8 cellular contexts compared by ENCODE assay signal in the genomic region with DNA sequence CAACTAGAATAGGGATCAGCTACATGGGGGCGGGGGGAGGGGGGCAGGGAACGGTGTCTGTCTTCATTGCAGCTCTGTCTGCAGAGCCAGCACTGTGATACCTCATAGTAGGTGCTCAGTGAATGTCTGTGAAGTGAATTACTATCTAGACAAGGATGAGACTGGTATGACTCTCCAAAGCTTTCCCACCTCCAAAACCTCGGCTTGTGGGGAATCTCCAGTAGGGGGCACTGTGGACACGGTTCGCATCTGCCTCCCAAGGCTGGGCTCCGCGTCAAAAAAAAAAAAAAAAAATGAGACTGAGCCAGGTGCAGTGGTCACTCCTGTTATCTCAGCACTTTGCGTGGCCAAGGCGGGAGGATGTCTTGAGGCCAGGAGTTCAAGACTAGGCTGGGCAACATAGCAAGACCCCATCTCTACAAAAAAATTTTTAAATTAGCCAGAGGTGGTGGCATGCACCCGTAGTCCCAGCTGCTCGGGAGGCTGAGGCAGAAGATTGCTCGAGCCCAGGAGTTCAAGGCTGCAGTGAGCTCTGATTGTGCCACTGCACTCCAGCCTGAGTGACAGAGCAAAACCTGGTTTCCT. TPM values are rescaled to one million over a fixed set of nuclear protein-coding genes. Genes with fewer than 3 reads are reported as not detected.
A peak's percentile ranks its signal among the peaks of the same experiment; 100 is the strongest.
DNase-seq lines count a peak whose midpoint lies in the region; ATAC-seq, FAIRE-seq and TF ChIP-seq lines count a peak whose summit lies in the region.

No MANE protein-coding gene starts in this region.

- POLR2A ChIA-PET in endothelial cell of umbilical vein (lab: Charles Lee), result interaction anchor here (0.6 to 3.7 kb wide), 10 partner anchors 9 to 207 kb away, joined by 3 to 26 read pairs (median 5); partner anchors contain the start of genes FIS1, SERPINE1 and TRIM56

- H3K27me3 Mint-ChIP-seq in nephron progenitor cell (ENCODE audit: low read depth, poor library complexity), result peaks cover 3% of the 10 kb centered on the region

- H3K4me2 ChIP-seq in endothelial cell of umbilical vein (ENCODE audit: insufficient read depth, low read length), result no peak overlapping the region

- peaks cover 2% of the 10 kb centered on the region; the same call in 1 of the 2 replicates for H3K9me3 ChIP-seq in SJCRH30 (replicated peaks)
- no peaks in the 10 kb centered on the region for H3K9me3 ChIP-seq in endothelial cell of umbilical vein (replicated peaks; ENCODE audit: control insufficient read depth, insufficient read depth, low read length)

- peak overlapping the region; percentile 32 for H3K9ac ChIP-seq in endothelial cell of umbilical vein (replicated peaks; ENCODE audit: extremely low read depth, insufficient read depth, low read length)

- H2AFZ ChIP-seq in ACC112 (ENCODE audit: low read length, unreplicated experiment) (no peak overlapping the region), endothelial cell of umbilical vein (ENCODE audit: low read depth, low read length) (no peak overlapping the region)

- peaks cover 7% of the 10 kb centered on the region for H3K4me1 Mint-ChIP-seq in nephron progenitor cell

- H3K4me1 ChIP-seq in ACC112 (ENCODE audit: control insufficient read depth, insufficient read depth, low read length, unreplicated experiment), result peaks cover 37% of the 10 kb centered on the region
- peaks cover 7% of the 10 kb centered on the region for H3K4me1 ChIP-seq in SJCRH30
- peaks cover 24% of the 10 kb centered on the region for H3K4me1 ChIP-seq in endothelial cell of umbilical vein (ENCODE audit: control insufficient read depth, extremely low read depth, insufficient read depth, low read length)

- H3K9me3 Mint-ChIP-seq in nephron progenitor cell, result peaks cover 16% of the 10 kb centered on the region

- CTCF ChIA-PET in endothelial cell of umbilical vein (lab: Charles Lee), result interaction anchor here (0.6 to 2.8 kb wide), 21 partner anchors 9 to 188 kb away, joined by 3 to 41 read pairs (median 8); partner anchors contain the start of genes SERPINE1, TRIM56 and VGF

- no peaks in the 10 kb centered on the region for H4K20me1 ChIP-seq in endothelial cell of umbilical vein (replicated peaks; ENCODE audit: control insufficient read depth, extremely low read depth, insufficient read depth, low read length)

- H3K27me3 ChIP-seq in ACC112 (ENCODE audit: insufficient read depth, low read length) (no peaks in the 10 kb centered on the region), SJCRH30 (no peaks in the 10 kb centered on the region), endothelial cell of umbilical vein (ENCODE audit: control insufficient read depth in 2 of 2, insufficient read depth in 2 of 2, low read length in 2 of 2) (no peaks in the 10 kb centered on the region)

- H3K36me3 ChIP-seq in ACC112 (ENCODE audit: insufficient read depth, low read length) (peaks cover 9% of the 10 kb centered on the region; the same call in 1 of the 2 replicates), SJCRH30 (0 out of 2 replicates have a peak, but pooled peaks cover 6% of the 10 kb centered on the region), endothelial cell of umbilical vein (ENCODE audit: control insufficient read depth in 2 of 2, extremely low read depth in 1 of 2, insufficient read depth in 2 of 2, low read length in 2 of 2) (no peaks in the 10 kb centered on the region)

- dilution Hi-C loops in endothelial cell of umbilical vein (cut with MboI; ENCODE audit: extremely low pct_ligation_motif_present, low sequenced_read_pairs), result no loop called here

- no peaks in the 10 kb centered on the region for H3K9me1 ChIP-seq in endothelial cell of umbilical vein (replicated peaks; ENCODE audit: control insufficient read depth, extremely low read depth, insufficient read depth, low read length)

- TF ChIP-seq POLR2A in endothelial cell of umbilical vein (IDR thresholded peaks at IDR 0.05; ENCODE audit: low read depth, low read length), result no peak

- no TSS peak for BruUV-seq in endothelial cell of umbilical vein (replicated peaks; lab: Mats Ljungman, UMichigan)

- no peak overlapping the region for H3K4me3 Mint-ChIP-seq in nephron progenitor cell

- H3K27ac ChIP-seq in ACC112 (ENCODE audit: low read depth, low read length) (peak overlapping the region; percentile 96), SJCRH30 (no peak overlapping the region), endothelial cell of umbilical vein (ENCODE audit: insufficient read depth, low read depth, low read length) (peak overlapping the region; percentile 41)

- DNase-seq in SJCRH30, result peak; percentile 50 to 75
- DNase-seq in endothelial cell of umbilical vein (ENCODE audit: low read depth, low spot score), result peak; percentile 63
- DNase-seq in nephron progenitor cell, result peak; percentile 55

- H3K4me3 ChIP-seq in ACC112 (ENCODE audit: low read depth, low read length) (peak overlapping the region; percentile 50), GM12875 (ENCODE audit: low read depth, low read length) (no peak overlapping the region), SJCRH30 (no peak overlapping the region), endothelial cell of umbilical vein (replicated peaks in 1 of 3; ENCODE audit: insufficient read depth in 1 of 3, low read depth in 1 of 3, low read length in 3 of 3) (no peak overlapping the region)

- ATAC-seq in GM18858 (IDR thresholded peaks at IDR 0.05; ENCODE audit: unreplicated experiment) (no peak), GM19395 (IDR thresholded peaks at IDR 0.05; ENCODE audit: unreplicated experiment) (no peak), GM18520 (IDR thresholded peaks at IDR 0.05; ENCODE audit: unreplicated experiment) (no peak)

- FAIRE-seq in endothelial cell of umbilical vein (lab: Jason Lieb, UNC), result peak; percentile 92

- H3K79me2 ChIP-seq in ACC112 (ENCODE audit: control insufficient read depth, insufficient read depth, low read length, unreplicated experiment) (peaks cover 23% of the 10 kb centered on the region), endothelial cell of umbilical vein (ENCODE audit: control insufficient read depth, insufficient read depth, low read length) (peaks cover 11% of the 10 kb centered on the region)

- peaks cover 21% of the 10 kb centered on the region for H3K36me3 Mint-ChIP-seq in nephron progenitor cell (ENCODE audit: low read depth)

- no peak overlapping the region for H3K27ac Mint-ChIP-seq in nephron progenitor cell

- TF ChIP-seq CTCF in GM12875 (IDR thresholded peaks at IDR 0.05; ENCODE audit: borderline replicate concordance, insufficient read depth, low read depth, low read length), result peak; percentile 65
- TF ChIP-seq CTCF in endothelial cell of umbilical vein (IDR thresholded peaks at IDR 0.05; ENCODE audit: extremely low read depth in 1 of 2, insufficient read depth in 1 of 2, low read depth in 1 of 2, low read length in 2 of 2), result peak; percentile 80 to 81
- peak; percentile 52 for TF ChIP-seq CTCF in nephron progenitor cell (IDR thresholded peaks at IDR 0.05)

- intact Hi-C loops in endothelial cell of umbilical vein (cut with micrococcal nuclease), result loop anchor here (1.0 kb wide), 5 partner anchors 17 to 97 kb away; no protein-coding TSS in a partner anchor

TF ChIP-seq in endothelial cell of umbilical vein, 7 proteins besides CTCF, POLR2A, EP300 and RAD21:
- TF ChIP-seq EZH2 (IDR thresholded peaks at IDR 0.05; ENCODE audit: borderline replicate concordance, low read depth, low read length, severe bottlenecking) (no peak), GATA2 (IDR thresholded peaks at IDR 0.05; ENCODE audit: insufficient read depth, insufficient read length, low read depth, low read length) (no peak), FOS (IDR thresholded peaks at IDR 0.05; ENCODE audit: borderline replicate concordance, insufficient read depth, low read length) (no peak), POLR2AphosphoS5 (IDR thresholded peaks at IDR 0.05; ENCODE audit: insufficient read depth, low read depth, low read length) (peak; percentile 17)

RNA-seq across cellular contexts. Expression of gene TRIM56, which starts 9.6 kb away (rescaled TPM):
- total RNA-seq in SJCRH30 (2014; rRNA removed; shearing (Covaris generic)), result 6.7 and 8.3 TPM in 2 replicates
- total RNA-seq in endothelial cell of umbilical vein, result 21.8 and 25.1 TPM in 2 replicates
- 1.9 and 2.3 TPM in 2 replicates for polyA plus RNA-seq in endothelial cell of umbilical vein
- 2.6 and 3.3 TPM in 2 replicates for polyA plus RNA-seq in endothelial cell of umbilical vein (2011; cell fraction: cytosol; rRNA removed)
- 8.6 and 10.1 TPM in 2 replicates for polyA plus RNA-seq in endothelial cell of umbilical vein (2011; cell fraction: nucleus; rRNA removed)
- polyA plus RNA-seq in endothelial cell of umbilical vein (2012), result 6.5 and 7.6 TPM in 2 replicates
- polyA minus RNA-seq in endothelial cell of umbilical vein, result 10.9 and 17.3 TPM in 2 replicates
- polyA minus RNA-seq in endothelial cell of umbilical vein (2011; cell fraction: cytosol; rRNA and poly(A)+ RNA removed), result 6.0 TPM
- 6.4 and 7.9 TPM in 2 replicates for polyA minus RNA-seq in endothelial cell of umbilical vein (2011; cell fraction: nucleus; rRNA and poly(A)+ RNA removed)

RNA-seq across cellular contexts. Expression of gene SERPINE1, which starts 32.0 kb away (rescaled TPM):
- total RNA-seq in SJCRH30 (2014; rRNA removed; shearing (Covaris generic)), result 1.2 and 1.7 TPM in 2 replicates
- 2,296 and 2,645 TPM in 2 replicates for total RNA-seq in endothelial cell of umbilical vein
- 4,637 and 5,683 TPM in 2 replicates for polyA plus RNA-seq in endothelial cell of umbilical vein
- polyA plus RNA-seq in endothelial cell of umbilical vein (2011; cell fraction: cytosol; rRNA removed), result 3,941 and 4,610 TPM in 2 replicates
- 2,230 and 2,366 TPM in 2 replicates for polyA plus RNA-seq in endothelial cell of umbilical vein (2011; cell fraction: nucleus; rRNA removed)
- 3,488 and 3,747 TPM in 2 replicates for polyA plus RNA-seq in endothelial cell of umbilical vein (2012)
- polyA minus RNA-seq in endothelial cell of umbilical vein, result 3,663 and 4,731 TPM in 2 replicates
- polyA minus RNA-seq in endothelial cell of umbilical vein (2011; cell fraction: cytosol; rRNA and poly(A)+ RNA removed), result 2.8 TPM
- polyA minus RNA-seq in endothelial cell of umbilical vein (2011; cell fraction: nucleus; rRNA and poly(A)+ RNA removed), result 786 and 802 TPM in 2 replicates

RNA-seq across cellular contexts. Expression of gene AP1S1, which starts 59.4 kb away (rescaled TPM):
- 89.2 and 98.3 TPM in 2 replicates for total RNA-seq in SJCRH30 (2014; rRNA removed; shearing (Covaris generic))
- 70.9 and 93.3 TPM in 2 replicates for total RNA-seq in endothelial cell of umbilical vein
- polyA plus RNA-seq in endothelial cell of umbilical vein, result 82.8 and 106 TPM in 2 replicates
- 139 and 140 TPM in 2 replicates for polyA plus RNA-seq in endothelial cell of umbilical vein (2011; cell fraction: cytosol; rRNA removed)
- 68.1 and 78.9 TPM in 2 replicates for polyA plus RNA-seq in endothelial cell of umbilical vein (2011; cell fraction: nucleus; rRNA removed)
- 127 and 166 TPM in 2 replicates for polyA plus RNA-seq in endothelial cell of umbilical vein (2012)
- 67.4 and 70.2 TPM in 2 replicates for polyA minus RNA-seq in endothelial cell of umbilical vein
- 37.6 TPM for polyA minus RNA-seq in endothelial cell of umbilical vein (2011; cell fraction: cytosol; rRNA and poly(A)+ RNA removed)
- polyA minus RNA-seq in endothelial cell of umbilical vein (2011; cell fraction: nucleus; rRNA and poly(A)+ RNA removed), result 7.4 and 8.7 TPM in 2 replicates

Comparison
In these comparisons a context has a peak if more than half of its experiments do, and no peak if none do; other contexts are left out.
1. RNA of gene SERPINE1, which starts 32.0 kb away (total RNA-seq): 2,296 to 2,645 TPM in endothelial cell of umbilical vein; 1.2 to 1.7 TPM in SJCRH30; every median in the first group is over 100 times any median in the second.
2. Peak in every context shown above with its lines, with median percentiles within 50 percentile points of each other: CTCF ChIP-seq and DNase-seq.